ENCODE assay signal across 27 cellular contexts in genomic region chr20:63158352-63158751, GRCh38.
"Had no signal": no experiment of that assay in that cellular context is flagged by ENCODE, and none has a peak within 500 bp of the region (broad histone marks: within the 10 kb centered on the region; RNA-seq: fewer than 3 reads in every experiment).

No MANE protein-coding gene starts in this region.

- ATAC-seq: left colon; left lung; lower lobe of right lung; natural killer cell; pancreas; right cardiac atrium; sciatic nerve; stimulated activated effector memory CD8-positive, alpha-beta T cell treated with anti-CD3 and anti-CD28 coated beads, Interleukin-12 subunit alpha, Interleukin-12 subunit beta, amount 100 ng/mL, for 72 hours had no signal

- H3K36me3 ChIP-seq: left lung, lower lobe of right lung, neural progenitor cell, pancreas, prostate gland, suprapubic skin, thoracic aorta, tibial artery, vagina had no signal

- H3K27me3 ChIP-seq: neural progenitor cell, vagina had no signal

- H3K4me1 ChIP-seq: left lung, lower lobe of right lung, neural progenitor cell, pancreas, prostate gland, suprapubic skin, vagina had no signal

- DNase-seq: hippocampal formation; immature natural killer cell; left colon; left lung; lower lobe of right lung; mammary epithelial cell; mesenchymal stem cell; natural killer cell; nephron progenitor cell; retina; stimulated activated CD4-positive, alpha-beta T cell treated with anti-CD3 and anti-CD28 coated beads, Interleukin-12 subunit alpha, Interleukin-12 subunit beta, amount 100 ng/mL, for 4 hours; stimulated activated CD4-positive, alpha-beta T cell treated with anti-CD3 and anti-CD28 coated beads, Interleukin-15, amount 100 ng/mL, for 24 hours; stimulated activated CD4-positive, alpha-beta T cell treated with anti-CD3 and anti-CD28 coated beads, Interleukin-4, amount 100 ng/mL, for 24 hours; stimulated activated naive CD4-positive, alpha-beta T cell; tibial artery had no signal

- H3K4me2 ChIP-seq: neural progenitor cell had no signal

- H2AFZ ChIP-seq: neural progenitor cell had no signal

- H3K9me3 ChIP-seq: left lung, lower lobe of right lung, pancreas, prostate gland, suprapubic skin, thoracic aorta, tibial artery, vagina had no signal

- H3K4me3 ChIP-seq: left lung, lower lobe of right lung, neural progenitor cell, pancreas, prostate gland, skin epidermis, suprapubic skin, thoracic aorta, tibial artery, vagina had no signal

- FAIRE-seq: islet of Langerhans, kidney, pancreas had no signal

- H3K27ac ChIP-seq: left lung, lower lobe of right lung, neural progenitor cell, pancreas, prostate gland, skin epidermis, suprapubic skin, thoracic aorta, tibial artery, vagina had no signal

- H3K9ac ChIP-seq: neural progenitor cell had no signal
